Comparison of ENCODE assay signal across 8 cellular contexts in the genomic region with DNA sequence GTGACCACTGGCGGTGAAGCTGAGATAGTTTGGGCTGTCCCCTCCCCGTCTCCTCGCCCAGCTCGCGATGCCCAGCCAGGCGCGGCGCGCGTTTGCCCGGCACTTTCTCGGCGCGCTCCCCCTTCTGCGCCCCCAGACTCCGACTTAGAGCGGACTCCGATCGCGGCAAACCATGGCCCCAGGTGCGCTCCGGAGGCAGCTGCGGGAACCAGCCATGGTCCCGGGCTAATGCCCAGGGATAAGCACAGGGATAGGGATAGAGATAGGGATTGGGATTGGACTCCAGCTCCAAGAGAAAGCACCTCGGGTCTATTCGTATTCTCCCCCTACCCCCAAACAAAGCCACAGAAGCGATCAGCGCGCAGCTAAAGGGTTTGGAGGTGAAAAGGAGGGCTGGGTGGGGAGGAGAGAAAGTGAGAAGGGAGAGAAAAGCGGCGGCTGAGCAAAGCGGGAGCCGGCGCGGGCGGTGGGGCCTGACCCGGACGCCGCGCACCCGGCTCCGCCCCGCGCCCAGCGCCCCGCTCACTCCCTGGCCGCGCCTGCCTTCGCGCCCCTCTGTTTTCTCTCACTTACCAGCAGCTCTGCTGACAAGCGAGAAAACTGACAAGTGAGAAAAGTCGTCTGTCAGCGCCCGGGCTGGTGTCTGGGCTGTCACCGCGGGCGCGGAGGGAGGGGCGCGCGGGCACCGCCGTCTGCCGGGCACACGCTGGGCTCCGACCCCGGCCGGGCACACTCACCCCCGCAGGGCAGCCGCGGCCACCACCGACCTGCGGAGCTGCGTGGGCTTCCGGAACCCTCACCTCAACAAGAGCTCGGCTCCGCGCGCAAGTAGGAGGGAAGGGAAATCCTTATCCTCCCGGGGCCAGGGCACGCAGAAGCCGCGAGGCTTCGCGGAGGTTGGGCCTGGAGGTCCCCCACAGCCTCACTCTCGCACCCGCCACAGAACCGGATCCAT.
DNase-seq lines count a peak whose midpoint lies in the region; ATAC-seq lines count a peak whose summit lies in the region.

Gene PDE1C (minus strand): TSS at position 2 of the 955 bp plus-strand sequence.

- no peak for ATAC-seq in GM18517 (IDR thresholded peaks at IDR 0.05; ENCODE audit: unreplicated experiment)
- no peak for ATAC-seq in HG02610 (IDR thresholded peaks at IDR 0.05; ENCODE audit: unreplicated experiment)

- DNase-seq in ELF-1 (ENCODE audit: low read depth, low spot score), result peak; percentile 30
- DNase-seq in amygdala (lab: John Stamatoyannopoulos, UW), result peak in 38 of 56 donors; percentile 12 to 75 (median 44)
- peak; percentile 47 for DNase-seq in hepatic stellate cell (ENCODE audit: low spot score)
- DNase-seq in putamen (ENCODE audit: low spot score), result peak; percentile 76
- DNase-seq in COR-L47 (lab: John Stamatoyannopoulos, UW), result no peak
- DNase-seq in NCI-H2196 (lab: John Stamatoyannopoulos, UW; ENCODE audit: unreplicated experiment), result no peak

Comparison
In these comparisons a context has a peak if more than half of its experiments do, and no peak if none do; other contexts are left out.
1. DNase-seq: peak in ELF-1 (single experiment), amygdala (38 of 56), hepatic stellate cell (single experiment) and putamen (single experiment); none in COR-L47 (single experiment) and NCI-H2196 (single experiment).